Comparison of ENCODE assay signal across 12 cellular contexts in the genomic region with DNA sequence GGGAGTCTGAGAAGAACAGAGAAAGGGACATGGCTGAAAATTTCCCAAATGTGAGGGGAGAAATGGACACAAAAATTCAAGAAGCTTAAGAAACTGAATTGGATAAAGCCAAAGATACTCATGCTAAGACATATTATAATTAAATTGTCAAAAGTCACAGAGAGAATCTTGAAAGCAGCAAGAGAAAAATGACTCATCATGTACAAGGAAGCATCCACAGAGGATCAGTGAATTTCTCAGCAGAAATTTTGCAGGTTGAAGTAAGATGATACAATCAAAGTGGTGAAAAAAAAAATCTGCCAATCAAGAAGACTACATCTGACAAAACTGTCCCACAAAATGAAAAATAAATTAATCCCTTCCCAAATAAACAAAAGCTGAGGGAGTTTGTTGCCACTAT. TPM values are rescaled to one million over a fixed set of nuclear protein-coding genes. Genes with fewer than 3 reads are reported as not detected.
DNase-seq lines count a peak whose midpoint lies in the region; ATAC-seq and TF ChIP-seq lines count a peak whose summit lies in the region.
"Had no signal": no experiment of that assay in that cellular context is flagged by ENCODE, and none has a peak within 500 bp of the region (broad histone marks: within the 10 kb centered on the region; RNA-seq: fewer than 3 reads in every experiment).

No MANE protein-coding gene starts in this region.

- no peak for DNase-seq in activated CD8-positive, alpha-beta T cell treated with anti-CD3 and anti-CD28 coated beads for 36 hours
- no peak for DNase-seq in activated CD8-positive, alpha-beta T cell treated with anti-CD3 and anti-CD28 coated beads, Interleukin-2, amount 10 ng/mL, durations not matched to agents 7 days and 5 days
- no peak for DNase-seq in CD8-positive, alpha-beta T cell
- peak; percentile 51 for DNase-seq in epithelial cell of esophagus (ENCODE audit: low read depth)
- DNase-seq in type B pancreatic cell (ENCODE audit: extremely low spot score, unreplicated experiment) = no peak
- DNase-seq in GM10266 (ENCODE audit: extremely low spot score) = no peak
- DNase-seq in CD8-positive, alpha-beta memory T cell = no peak
- DNase-seq: DND-41, GF-D8, HCEC 1CT had no signal

- intact Hi-C loops in activated CD8-positive, alpha-beta T cell treated with anti-CD3 and anti-CD28 coated beads for 36 hours (cut with micrococcal nuclease) = loop anchor here (10.0 kb wide), 2 partner anchors 461 to 501 kb away; a partner anchor contains a TSS
- intact Hi-C loops in CD8-positive, alpha-beta T cell (cut with DNase I, micrococcal nuclease) = no loop called here

- H3K4me3 ChIP-seq in CD8-positive, alpha-beta T cell (ENCODE audit: low read depth, low read length) = no peak overlapping the region
- no peak overlapping the region for H3K4me3 ChIP-seq in epithelial cell of esophagus (ENCODE audit: low read length)
- no peak overlapping the region for H3K4me3 ChIP-seq in CD8-positive, alpha-beta memory T cell (ENCODE audit: low read length)

- no peaks in the 10 kb centered on the region for H3K27me3 Mint-ChIP-seq in activated CD8-positive, alpha-beta T cell treated with anti-CD3 and anti-CD28 coated beads for 36 hours
- H3K27me3 Mint-ChIP-seq in activated CD8-positive, alpha-beta T cell treated with anti-CD3 and anti-CD28 coated beads, Interleukin-2, amount 10 ng/mL, durations not matched to agents 7 days and 5 days (ENCODE audit: low read depth) = no peaks in the 10 kb centered on the region
- H3K27me3 Mint-ChIP-seq in CD8-positive, alpha-beta T cell (ENCODE audit: low read depth) = no peaks in the 10 kb centered on the region
- H3K27me3 Mint-ChIP-seq in type B pancreatic cell = no peaks in the 10 kb centered on the region
- no peaks in the 10 kb centered on the region for H3K27me3 Mint-ChIP-seq in CD8-positive, alpha-beta memory T cell

- peaks cover 4% of the 10 kb centered on the region for H3K9me3 Mint-ChIP-seq in activated CD8-positive, alpha-beta T cell treated with anti-CD3 and anti-CD28 coated beads for 36 hours
- H3K9me3 Mint-ChIP-seq in activated CD8-positive, alpha-beta T cell treated with anti-CD3 and anti-CD28 coated beads, Interleukin-2, amount 10 ng/mL, durations not matched to agents 7 days and 5 days (ENCODE audit: insufficient read depth) = no peaks in the 10 kb centered on the region
- H3K9me3 Mint-ChIP-seq in CD8-positive, alpha-beta T cell = peaks cover 4% of the 10 kb centered on the region
- no peaks in the 10 kb centered on the region for H3K9me3 Mint-ChIP-seq in type B pancreatic cell
- peaks cover 2 to 5% (median 4%) of the 10 kb centered on the region in 5 donors for H3K9me3 Mint-ChIP-seq in CD8-positive, alpha-beta memory T cell

- no peak for ATAC-seq in activated CD8-positive, alpha-beta T cell treated with anti-CD3 and anti-CD28 coated beads for 36 hours
- ATAC-seq in activated CD8-positive, alpha-beta T cell treated with anti-CD3 and anti-CD28 coated beads, Interleukin-2, amount 10 ng/mL, durations not matched to agents 7 days and 5 days = no peak
- ATAC-seq in CD8-positive, alpha-beta T cell = peak; percentile 11
- ATAC-seq: HepG2 had no signal

- no peaks in the 10 kb centered on the region for H3K9me3 ChIP-seq in CD8-positive, alpha-beta T cell (ENCODE audit: low read length)
- H3K9me3 ChIP-seq in CD8-positive, alpha-beta memory T cell (ENCODE audit: low read length) = no peaks in the 10 kb centered on the region

- H3K36me3 ChIP-seq in CD8-positive, alpha-beta T cell (ENCODE audit: insufficient read depth, low read length) = no peaks in the 10 kb centered on the region
- H3K36me3 ChIP-seq in CD8-positive, alpha-beta memory T cell (ENCODE audit: insufficient read depth, low read length) = no peaks in the 10 kb centered on the region

- no peak for TF ChIP-seq CTCF in activated CD8-positive, alpha-beta T cell treated with anti-CD3 and anti-CD28 coated beads for 36 hours (IDR thresholded peaks at IDR 0.05)
- TF ChIP-seq CTCF in CD8-positive, alpha-beta T cell (IDR thresholded peaks at IDR 0.05) = no peak
- TF ChIP-seq CTCF in epithelial cell of esophagus (IDR thresholded peaks at IDR 0.05; ENCODE audit: insufficient read depth, low read depth, low read length, missing control alignments) (no peak), type B pancreatic cell (conservative IDR thresholded peaks at IDR 0.05) (no peak), GM10266 (IDR thresholded peaks at IDR 0.05; ENCODE audit: control insufficient read depth, insufficient read depth, low read depth, missing control alignments) (no peak)

- H3K36me3 Mint-ChIP-seq in activated CD8-positive, alpha-beta T cell treated with anti-CD3 and anti-CD28 coated beads for 36 hours (ENCODE audit: low read depth) = peaks cover 6% of the 10 kb centered on the region
- H3K36me3 Mint-ChIP-seq in activated CD8-positive, alpha-beta T cell treated with anti-CD3 and anti-CD28 coated beads, Interleukin-2, amount 10 ng/mL, durations not matched to agents 7 days and 5 days (ENCODE audit: low read depth) = no peaks in the 10 kb centered on the region
- peaks cover 10% of the 10 kb centered on the region for H3K36me3 Mint-ChIP-seq in CD8-positive, alpha-beta T cell
- H3K36me3 Mint-ChIP-seq in type B pancreatic cell = no peaks in the 10 kb centered on the region
- peaks cover 8 to 12% (median 8%) of the 10 kb centered on the region in 3 donors for H3K36me3 Mint-ChIP-seq in CD8-positive, alpha-beta memory T cell

- CTCF ChIA-PET in activated CD8-positive, alpha-beta T cell treated with anti-CD3 and anti-CD28 coated beads for 36 hours (lab: Charles Lee) = interaction anchor here (1.0 to 10.6 kb wide), 5 partner anchors 53 to 148 kb away, joined by 4 to 202 read pairs (median 6); no protein-coding TSS in a partner anchor
- CTCF ChIA-PET in activated CD8-positive, alpha-beta T cell treated with anti-CD3 and anti-CD28 coated beads, Interleukin-2, amount 10 ng/mL, durations not matched to agents 7 days and 5 days (lab: Charles Lee) = interaction anchor here (1.0 to 4.3 kb wide), 4 partner anchors 77 to 148 kb away, joined by 3 to 44 read pairs (median 14); no protein-coding TSS in a partner anchor
- CTCF ChIA-PET in CD8-positive, alpha-beta T cell (lab: Charles Lee) = interaction anchor here (3.4 to 4.4 kb wide), 2 partner anchors 136 to 147 kb away, joined by 25 to 40 read pairs; no protein-coding TSS in a partner anchor
- CTCF ChIA-PET in CD8-positive, alpha-beta memory T cell (lab: Charles Lee) = interaction anchor here (0.5 to 1.1 kb wide), 2 partner anchors 251 to 505 kb away, joined by 3 read pairs; no protein-coding TSS in a partner anchor

- peak overlapping the region; percentile 36 for H3K27ac Mint-ChIP-seq in activated CD8-positive, alpha-beta T cell treated with anti-CD3 and anti-CD28 coated beads for 36 hours
- no peak overlapping the region for H3K27ac Mint-ChIP-seq in activated CD8-positive, alpha-beta T cell treated with anti-CD3 and anti-CD28 coated beads, Interleukin-2, amount 10 ng/mL, durations not matched to agents 7 days and 5 days
- H3K27ac Mint-ChIP-seq in CD8-positive, alpha-beta T cell = no peak overlapping the region
- H3K27ac Mint-ChIP-seq in type B pancreatic cell = peak overlapping the region; percentile 13
- H3K27ac Mint-ChIP-seq in CD8-positive, alpha-beta memory T cell = peak overlapping the region in 1 of 8 donors; percentile 24

- peak overlapping the region; percentile 38 for H3K4me3 Mint-ChIP-seq in activated CD8-positive, alpha-beta T cell treated with anti-CD3 and anti-CD28 coated beads for 36 hours
- H3K4me3 Mint-ChIP-seq in activated CD8-positive, alpha-beta T cell treated with anti-CD3 and anti-CD28 coated beads, Interleukin-2, amount 10 ng/mL, durations not matched to agents 7 days and 5 days = no peak overlapping the region
- H3K4me3 Mint-ChIP-seq in CD8-positive, alpha-beta T cell = no peak overlapping the region
- no peak overlapping the region for H3K4me3 Mint-ChIP-seq in type B pancreatic cell
- H3K4me3 Mint-ChIP-seq in CD8-positive, alpha-beta memory T cell = peak overlapping the region in 1 of 7 donors; percentile 29

- peaks cover 15% of the 10 kb centered on the region for H3K4me1 ChIP-seq in CD8-positive, alpha-beta T cell (ENCODE audit: insufficient read depth, low read length)
- H3K4me1 ChIP-seq in CD8-positive, alpha-beta memory T cell (ENCODE audit: insufficient read depth, low read length) = peaks cover 12% of the 10 kb centered on the region

- peaks cover 40% of the 10 kb centered on the region for H3K4me1 Mint-ChIP-seq in activated CD8-positive, alpha-beta T cell treated with anti-CD3 and anti-CD28 coated beads for 36 hours (ENCODE audit: low read depth)
- peaks cover 25% of the 10 kb centered on the region for H3K4me1 Mint-ChIP-seq in activated CD8-positive, alpha-beta T cell treated with anti-CD3 and anti-CD28 coated beads, Interleukin-2, amount 10 ng/mL, durations not matched to agents 7 days and 5 days (ENCODE audit: low read depth)
- H3K4me1 Mint-ChIP-seq in CD8-positive, alpha-beta T cell (ENCODE audit: low read depth) = peaks cover 46% of the 10 kb centered on the region
- H3K4me1 Mint-ChIP-seq in type B pancreatic cell (ENCODE audit: unreplicated experiment) = no peaks in the 10 kb centered on the region
- H3K4me1 Mint-ChIP-seq in CD8-positive, alpha-beta memory T cell = peaks cover 22 to 44% (median 37%) of the 10 kb centered on the region in 3 donors

- no peak overlapping the region for H3K27ac ChIP-seq in CD8-positive, alpha-beta T cell (ENCODE audit: low read depth, low read length)
- no peak overlapping the region for H3K27ac ChIP-seq in CD8-positive, alpha-beta memory T cell (ENCODE audit: low read depth, low read length)
- H3K27ac ChIP-seq: 22Rv1 had no signal

- POLR2A ChIA-PET in activated CD8-positive, alpha-beta T cell treated with anti-CD3 and anti-CD28 coated beads for 36 hours (lab: Charles Lee) = interaction anchor here (0.9 kb wide), 1 partner anchor 43 kb away, joined by 3 read pairs; no protein-coding TSS in a partner anchor
- POLR2A ChIA-PET in activated CD8-positive, alpha-beta T cell treated with anti-CD3 and anti-CD28 coated beads, Interleukin-2, amount 10 ng/mL, durations not matched to agents 7 days and 5 days (lab: Charles Lee) = no interaction called here
- POLR2A ChIA-PET in CD8-positive, alpha-beta T cell (lab: Charles Lee) = interaction anchor here (1.3 kb wide), 1 partner anchor 57 kb away, joined by 5 read pairs; a partner anchor contains a TSS
- POLR2A ChIA-PET in CD8-positive, alpha-beta memory T cell (lab: Charles Lee) = no interaction called here

- no peaks in the 10 kb centered on the region for H3K27me3 ChIP-seq in CD8-positive, alpha-beta T cell (ENCODE audit: insufficient read depth, low read length)
- H3K27me3 ChIP-seq in CD8-positive, alpha-beta memory T cell (ENCODE audit: insufficient read depth, low read length, poor library complexity, severe bottlenecking) = no peaks in the 10 kb centered on the region

RNA-seq across cellular contexts. Expression of a gene that starts 56.8 kb away (rescaled TPM):
- 10 to 100 TPM; 12.6 to 14.3 TPM for total RNA-seq in activated CD8-positive, alpha-beta T cell treated with anti-CD3 and anti-CD28 coated beads for 36 hours
- total RNA-seq in activated CD8-positive, alpha-beta T cell treated with anti-CD3 and anti-CD28 coated beads, Interleukin-2, amount 10 ng/mL, durations not matched to agents 7 days and 5 days = 10 to 100 TPM; 13.0 to 13.5 TPM
- total RNA-seq in CD8-positive, alpha-beta T cell = 10 to 100 TPM; 22.5 to 23.1 TPM
- 11.8 and 27.7 TPM in 2 replicates for total RNA-seq in type B pancreatic cell (ENCODE audit: low replicate concordance)
- 1 to 10 TPM; 6.6 to 7.9 TPM for total RNA-seq in CD8-positive, alpha-beta memory T cell
- 22.2 TPM for polyA plus RNA-seq in CD8-positive, alpha-beta memory T cell

Comparison
In these comparisons a context has a peak if more than half of its experiments do, and no peak if none do; other contexts are left out.
1. H3K27ac Mint-ChIP-seq: peak in activated CD8-positive, alpha-beta T cell treated with anti-CD3 and anti-CD28 coated beads for 36 hours (single experiment) and type B pancreatic cell (single experiment); none in activated CD8-positive, alpha-beta T cell treated with anti-CD3 and anti-CD28 coated beads, Interleukin-2, amount 10 ng/mL, durations not matched to agents 7 days and 5 days (single experiment) and CD8-positive, alpha-beta T cell (single experiment).
2. POLR2A ChIA-PET loops: an anchor here in activated CD8-positive, alpha-beta T cell treated with anti-CD3 and anti-CD28 coated beads for 36 hours (0.9 kb wide) and CD8-positive, alpha-beta T cell (1.3 kb wide); none called in activated CD8-positive, alpha-beta T cell treated with anti-CD3 and anti-CD28 coated beads, Interleukin-2, amount 10 ng/mL, durations not matched to agents 7 days and 5 days and CD8-positive, alpha-beta memory T cell.